In the genomic region with DNA sequence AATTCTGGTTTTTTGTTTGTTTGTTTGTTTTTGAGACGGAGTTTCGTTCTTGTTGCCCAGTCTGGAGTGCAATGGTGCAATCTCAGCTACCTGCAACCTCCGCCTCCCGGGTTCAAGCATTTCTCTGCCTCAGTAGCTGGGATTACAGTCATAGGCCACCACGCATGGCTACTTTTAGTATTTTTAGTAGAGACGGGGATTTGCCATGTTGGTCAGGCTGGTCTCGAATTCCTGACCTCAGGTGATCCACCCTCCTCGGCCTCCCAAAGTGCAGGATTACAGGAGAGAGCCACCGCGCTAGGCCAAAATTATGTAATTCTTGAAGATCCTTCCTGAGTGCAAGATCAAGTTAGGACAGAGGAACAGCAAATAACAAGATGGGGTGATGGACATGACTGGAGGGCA, we compare ENCODE assay signal across 1 cellular context.
TF ChIP-seq lines count a peak whose summit lies in the region.

No MANE protein-coding gene starts in this region.

TF ChIP-seq in HepG2, 621 proteins besides CTCF, POLR2A, EP300 and RAD21 (continued from another document):
- TF ChIP-seq ASH2L (IDR thresholded peaks at IDR 0.05; ENCODE audit: insufficient read length, low read depth, low read length) (peak; percentile 1), CENPX (CRISPR knock-in tag; IDR thresholded peaks at IDR 0.05) (no peak), ZNF557 (CRISPR knock-in tag; IDR thresholded peaks at IDR 0.05) (no peak), ZNF713 (CRISPR knock-in tag; IDR thresholded peaks at IDR 0.05) (no peak), ZNF292 (CRISPR knock-in tag; IDR thresholded peaks at IDR 0.05; ENCODE audit: borderline replicate concordance, low read depth) (0 out of 2 replicates have a peak, but pooled peaks have one; percentile 5), PBX2 (CRISPR knock-in tag; IDR thresholded peaks at IDR 0.05) (no peak), GLI4 (CRISPR knock-in tag; IDR thresholded peaks at IDR 0.05; ENCODE audit: borderline replicate concordance) (no peak)
- TF ChIP-seq, protein P1, sequence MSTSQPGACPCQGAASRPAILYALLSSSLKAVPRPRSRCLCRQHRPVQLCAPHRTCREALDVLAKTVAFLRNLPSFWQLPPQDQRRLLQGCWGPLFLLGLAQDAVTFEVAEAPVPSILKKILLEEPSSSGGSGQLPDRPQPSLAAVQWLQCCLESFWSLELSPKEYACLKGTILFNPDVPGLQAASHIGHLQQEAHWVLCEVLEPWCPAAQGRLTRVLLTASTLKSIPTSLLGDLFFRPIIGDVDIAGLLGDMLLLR (CRISPR knock-in tag; IDR thresholded peaks at IDR 0.05), result no peak; the same call in 1 of the 2 replicates
- TF ChIP-seq, protein P2, sequence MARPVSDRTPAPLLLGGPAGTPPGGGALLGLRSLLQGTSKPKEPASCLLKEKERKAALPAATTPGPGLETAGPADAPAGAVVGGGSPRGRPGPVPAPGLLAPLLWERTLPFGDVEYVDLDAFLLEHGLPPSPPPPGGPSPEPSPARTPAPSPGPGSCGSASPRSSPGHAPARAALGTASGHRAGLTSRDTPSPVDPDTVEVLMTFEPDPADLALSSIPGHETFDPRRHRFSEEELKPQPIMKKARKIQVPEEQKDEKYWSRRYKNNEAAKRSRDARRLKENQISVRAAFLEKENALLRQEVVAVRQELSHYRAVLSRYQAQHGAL (CRISPR knock-in tag; IDR thresholded peaks at IDR 0.05; ENCODE audit: not compliant biosample characterization), result no peak
